ENCODE assay signal across 9 cellular contexts in genomic region chr6:137728386-137729349, GRCh38.
DNase-seq lines count a peak whose midpoint lies in the region; ATAC-seq, FAIRE-seq and TF ChIP-seq lines count a peak whose summit lies in the region.
"Had no signal": no experiment of that assay in that cellular context is flagged by ENCODE, and none has a peak within 500 bp of the region (broad histone marks: within the 10 kb centered on the region; RNA-seq: fewer than 3 reads in every experiment).

No MANE protein-coding gene starts in this region.

- intact Hi-C loops in endothelial cell of umbilical vein (cut with micrococcal nuclease), result no loop called here

- H3K4me1 ChIP-seq in endothelial cell of umbilical vein (ENCODE audit: control insufficient read depth, extremely low read depth, insufficient read depth, low read length) (peaks cover 9% of the 10 kb centered on the region), lung (ENCODE audit: control insufficient read depth in 2 of 2, insufficient read depth in 2 of 2, low read length in 2 of 2) (no peaks in the 10 kb centered on the region)

- dilution Hi-C loops in endothelial cell of umbilical vein (cut with MboI; ENCODE audit: extremely low pct_ligation_motif_present, low sequenced_read_pairs), result loop anchor here (25.0 kb wide), 1 partner anchor 209 kb away; no protein-coding TSS in a partner anchor

- no peak for TF ChIP-seq CTCF in AG04449 (IDR thresholded peaks at IDR 0.05; ENCODE audit: insufficient read depth, low read length, missing control alignments)
- no peak for TF ChIP-seq CTCF in endothelial cell of umbilical vein (IDR thresholded peaks at IDR 0.05; ENCODE audit: extremely low read depth in 1 of 2, insufficient read depth in 1 of 2, low read depth in 1 of 2, low read length in 2 of 2)
- no peak for TF ChIP-seq CTCF in lung (IDR thresholded peaks at IDR 0.05; ENCODE audit: control extremely low read depth, extremely low read depth)

- BruUV-seq in endothelial cell of umbilical vein (replicated peaks; lab: Mats Ljungman, UMichigan), result no TSS peak

- no peaks in the 10 kb centered on the region for H3K79me2 ChIP-seq in endothelial cell of umbilical vein (ENCODE audit: control insufficient read depth, insufficient read depth, low read length)

- POLR2A ChIA-PET in AG04449 (lab: Yijun Ruan, JAX), result interaction anchor here (0.9 kb wide), 1 partner anchor 29 kb away, joined by 3 read pairs; no protein-coding TSS in a partner anchor
- POLR2A ChIA-PET in endothelial cell of umbilical vein (lab: Charles Lee), result no interaction called here

- no peak for FAIRE-seq in endothelial cell of umbilical vein (lab: Jason Lieb, UNC)

- H3K9me3 ChIP-seq in MG63 (no peaks in the 10 kb centered on the region), endothelial cell of umbilical vein (replicated peaks; ENCODE audit: control insufficient read depth, insufficient read depth, low read length) (no peaks in the 10 kb centered on the region), lung (ENCODE audit: control insufficient read depth in 2 of 2, insufficient read depth in 1 of 2, low read length in 1 of 2) (no peaks in the 10 kb centered on the region)

- H3K4me2 ChIP-seq in endothelial cell of umbilical vein (ENCODE audit: insufficient read depth, low read length), result no peak overlapping the region

- H3K27ac ChIP-seq in endothelial cell of umbilical vein (ENCODE audit: insufficient read depth, low read depth, low read length) (no peak overlapping the region), lung (ENCODE audit: low read depth in 1 of 2, low read length in 1 of 2) (peak overlapping the region in 1 of 2 donors; percentile 46)

- H3K9me1 ChIP-seq in endothelial cell of umbilical vein (replicated peaks; ENCODE audit: control insufficient read depth, extremely low read depth, insufficient read depth, low read length), result no peaks in the 10 kb centered on the region

- peak; percentile 63 for DNase-seq in AG04449 (ENCODE audit: low read depth, low spot score)
- DNase-seq in MG63, result peak; percentile 94
- peak; percentile 31 for DNase-seq in endothelial cell of umbilical vein (ENCODE audit: low read depth, low spot score)
- DNase-seq in lung (ENCODE audit: low spot score), result peak; percentile 35
- no peak for DNase-seq in stimulated activated CD4-positive, alpha-beta T cell treated with anti-CD3 and anti-CD28 coated beads, Interleukin-1b, Interleukin-23, amount 100 ng/mL, for 48 hours
- DNase-seq in NCI-H2171 treated with DMSO at 0.1 percent for 48 hours (lab: John Stamatoyannopoulos, UW), result no peak
- DNase-seq: CD4-positive, CD25-positive, alpha-beta regulatory T cell had no signal

- H3K36me3 ChIP-seq in MG63 (no peaks in the 10 kb centered on the region), endothelial cell of umbilical vein (ENCODE audit: control insufficient read depth in 2 of 2, extremely low read depth in 1 of 2, insufficient read depth in 2 of 2, low read length in 2 of 2) (no peaks in the 10 kb centered on the region), lung (ENCODE audit: control insufficient read depth in 2 of 2, insufficient read depth in 2 of 2, low read length in 2 of 2) (no peaks in the 10 kb centered on the region)

- TF ChIP-seq POLR2A in endothelial cell of umbilical vein (IDR thresholded peaks at IDR 0.05; ENCODE audit: low read depth, low read length), result no peak

- H3K9ac ChIP-seq in endothelial cell of umbilical vein (replicated peaks; ENCODE audit: extremely low read depth, insufficient read depth, low read length), result no peak overlapping the region

- H2AFZ ChIP-seq in endothelial cell of umbilical vein (ENCODE audit: low read depth, low read length), result no peak overlapping the region

- 40 to 47% methylated on average over 6 of the region's 6 CpGs for WGBS in lung, 2 donors

- CTCF ChIA-PET in AG04449 (lab: Yijun Ruan, JAX), result interaction anchor here (0.9 to 1.2 kb wide), 3 partner anchors 24 to 138 kb away, joined by 3 to 4 read pairs (median 3); partner anchors contain the start of gene TNFAIP3
- CTCF ChIA-PET in endothelial cell of umbilical vein (lab: Charles Lee), result interaction anchor here (1.0 to 1.3 kb wide), 6 partner anchors 10 to 216 kb away, joined by 3 to 4 read pairs (median 3); no protein-coding TSS in a partner anchor

- H3K4me3 ChIP-seq in AG04449 (ENCODE audit: low read depth, low read length) (no peak overlapping the region), MG63 (no peak overlapping the region), endothelial cell of umbilical vein (replicated peaks in 1 of 3; ENCODE audit: insufficient read depth in 1 of 3, low read depth in 1 of 3, low read length in 3 of 3) (no peak overlapping the region), lung (no peak overlapping the region)

- no peaks in the 10 kb centered on the region for H4K20me1 ChIP-seq in endothelial cell of umbilical vein (replicated peaks; ENCODE audit: control insufficient read depth, extremely low read depth, insufficient read depth, low read length)

- ATAC-seq in lung (ENCODE audit: insufficient read depth, low FRiP score) (no peak), GM18909 (IDR thresholded peaks at IDR 0.05; ENCODE audit: poor library complexity, unreplicated experiment) (no peak), HG02981 (IDR thresholded peaks at IDR 0.05; ENCODE audit: unreplicated experiment) (no peak)

- H3K27me3 ChIP-seq in MG63 (no peaks in the 10 kb centered on the region), endothelial cell of umbilical vein (ENCODE audit: control insufficient read depth in 2 of 2, insufficient read depth in 2 of 2, low read length in 2 of 2) (no peaks in the 10 kb centered on the region), lung (ENCODE audit: control insufficient read depth, insufficient read depth) (no peaks in the 10 kb centered on the region)

TF ChIP-seq in endothelial cell of umbilical vein, 7 proteins besides CTCF, POLR2A, EP300 and RAD21:
- TF ChIP-seq FOS (IDR thresholded peaks at IDR 0.05; ENCODE audit: borderline replicate concordance, insufficient read depth, low read length) (no peak), GATA2 (IDR thresholded peaks at IDR 0.05; ENCODE audit: insufficient read depth, insufficient read length, low read depth, low read length) (peak; percentile 28)
TF ChIP-seq in endothelial cell of umbilical vein: peak in this region for 1.

Comparison
In these comparisons a context has a peak if more than half of its experiments do, and no peak if none do; other contexts are left out.
1. DNase-seq: peak in AG04449 (single experiment), MG63 (single experiment), endothelial cell of umbilical vein (single experiment) and lung (single experiment); none in stimulated activated CD4-positive, alpha-beta T cell treated with anti-CD3 and anti-CD28 coated beads, Interleukin-1b, Interleukin-23, amount 100 ng/mL, for 48 hours (single experiment) and NCI-H2171 treated with DMSO at 0.1 percent for 48 hours (single experiment).